In genomic region chr14:102824832-102825231, GRCh38 we compare ENCODE assay signal across 10 cellular contexts. TPM values are rescaled to one million over a fixed set of nuclear protein-coding genes. Genes with fewer than 3 reads are reported as not detected.
DNase-seq lines count a peak whose midpoint lies in the region; ATAC-seq and TF ChIP-seq lines count a peak whose summit lies in the region.
"Had no signal": no experiment of that assay in that cellular context is flagged by ENCODE, and none has a peak within 500 bp of the region (broad histone marks: within the 10 kb centered on the region; RNA-seq: fewer than 3 reads in every experiment).

No MANE protein-coding gene starts in this region.

- no peaks in the 10 kb centered on the region for H3K27me3 Mint-ChIP-seq in chondrocyte (ENCODE audit: low read depth)

- H3K4me3 Mint-ChIP-seq in chondrocyte (ENCODE audit: unreplicated experiment): no peak overlapping the region
- H3K4me3 Mint-ChIP-seq: T-helper 2 cell treated with Interferon-gamma antibody and Interleukin-4, amounts not matched to agents 5 μg/mL and 100 μg/mL, for 36 hours had no signal

- no peak overlapping the region for H3K27ac Mint-ChIP-seq in chondrocyte (ENCODE audit: unreplicated experiment)
- H3K27ac Mint-ChIP-seq: T-helper 2 cell treated with Interferon-gamma antibody and Interleukin-4, amounts not matched to agents 5 μg/mL and 100 μg/mL, for 36 hours had no signal

- in situ Hi-C loops in G401 (cut with HindIII; ENCODE audit: low sequenced_read_pairs): no loop called here

- H3K36me3 Mint-ChIP-seq in chondrocyte (ENCODE audit: low read depth): no peaks in the 10 kb centered on the region

- H3K9me3 Mint-ChIP-seq in chondrocyte (ENCODE audit: low read depth): no peaks in the 10 kb centered on the region
- H3K9me3 Mint-ChIP-seq: T-helper 2 cell treated with Interferon-gamma antibody and Interleukin-4, amounts not matched to agents 5 μg/mL and 100 μg/mL, for 36 hours had no signal

- TF ChIP-seq CTCF in chondrocyte (IDR thresholded peaks at IDR 0.05): no peak

- H3K4me1 Mint-ChIP-seq in chondrocyte (ENCODE audit: low read depth): peaks cover 25% of the 10 kb centered on the region

- DNase-seq in G401 (ENCODE audit: low spot score): peak; percentile 91
- peak; percentile 71 for DNase-seq in RKO (ENCODE audit: low spot score)
- DNase-seq in fibroblast of peridontal ligament (ENCODE audit: extremely low read depth): peak; percentile 19
- peak; percentile 47 for DNase-seq in non-pigmented ciliary epithelial cell (ENCODE audit: low read depth)
- no peak for DNase-seq in chondrocyte (ENCODE audit: low spot score)
- DNase-seq in occipital lobe (lab: John Stamatoyannopoulos, UW): no peak
- DNase-seq in NCI-H524 treated with DMSO at 0.1 percent for 48 hours (lab: John Stamatoyannopoulos, UW): no peak
- DNase-seq: NCI-H510A had no signal

- no peak for ATAC-seq in GM19395 (IDR thresholded peaks at IDR 0.05; ENCODE audit: unreplicated experiment)

RNA-seq across cellular contexts. Expression of gene TRAF3, which starts 47.6 kb away (rescaled TPM):
- total RNA-seq in G401 (2014; rRNA removed; shearing (Covaris generic)): 21.0 and 45.5 TPM in 2 replicates
- 15.0 to 20.1 TPM (median 18.4 TPM) in 3 replicates for total RNA-seq in chondrocyte
- 20.1 TPM for total RNA-seq in occipital lobe

Comparison
In these comparisons a context has a peak if more than half of its experiments do, and no peak if none do; other contexts are left out.
1. DNase-seq: peak in G401 (single experiment), RKO (single experiment), fibroblast of peridontal ligament (single experiment) and non-pigmented ciliary epithelial cell (single experiment); none in chondrocyte (single experiment), occipital lobe (single experiment) and NCI-H524 treated with DMSO at 0.1 percent for 48 hours (single experiment).